In the genomic region with DNA sequence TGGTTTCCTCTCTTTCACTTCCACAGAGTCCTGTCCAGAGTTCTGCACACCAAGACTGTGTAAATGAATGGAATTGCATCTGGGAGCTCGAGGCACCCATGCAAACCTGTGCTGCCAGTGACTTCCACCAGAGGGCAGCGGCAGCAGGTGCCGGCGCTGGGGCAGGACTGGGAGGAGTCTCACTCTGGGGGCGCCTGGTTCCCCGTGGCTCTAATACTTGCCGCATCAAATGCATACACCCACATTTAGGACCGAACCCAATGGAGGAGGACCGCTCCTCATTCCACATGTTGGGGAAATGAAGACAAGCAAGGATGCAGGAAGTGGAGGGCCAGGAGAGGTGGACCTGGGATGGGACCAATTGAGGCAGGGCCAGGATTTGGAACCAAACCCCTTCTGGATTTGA, we compare ENCODE assay signal across 8 cellular contexts. TPM values are rescaled to one million over a fixed set of nuclear protein-coding genes. Genes with fewer than 3 reads are reported as not detected.
DNase-seq lines count a peak whose midpoint lies in the region; ATAC-seq, FAIRE-seq and TF ChIP-seq lines count a peak whose summit lies in the region.

No MANE protein-coding gene starts in this region.

- H4K20me1 ChIP-seq in KMS-11 (ENCODE audit: insufficient read depth) (no peaks in the 10 kb centered on the region), HepG2 (ENCODE audit: insufficient read depth, low read length) (no peaks in the 10 kb centered on the region)

- no peaks in the 10 kb centered on the region for H3K36me3 Mint-ChIP-seq in brain

- peak overlapping the region; percentile 46; the same call in 1 of the 2 replicates for H2AFZ ChIP-seq in KMS-11 (ENCODE audit: low read depth)
- no peak overlapping the region for H2AFZ ChIP-seq in HepG2 (ENCODE audit: low read length)

- WGBS in HepG2 (ENCODE audit: low lambda C conversion rate): 7% methylated on average over 6 of the region's 9 CpGs

- peak; percentile 71 for TF ChIP-seq RAD21 in HepG2 (CRISPR knock-in tag; IDR thresholded peaks at IDR 0.05)

- H3K36me3 ChIP-seq in KMS-11 (ENCODE audit: insufficient read depth): no peaks in the 10 kb centered on the region
- no peaks in the 10 kb centered on the region for H3K36me3 ChIP-seq in HepG2 (replicated peaks in 1 of 2; ENCODE audit: control insufficient read depth in 1 of 2, insufficient read depth in 2 of 2, low read length in 2 of 2)

- intact Hi-C loops in HepG2 (cut with micrococcal nuclease; ENCODE audit: unreplicated experiment): loop anchor here (1.0 kb wide), 1 partner anchor 203 kb away; no protein-coding TSS in a partner anchor

- no peaks in the 10 kb centered on the region for H3K27me3 Mint-ChIP-seq in brain

- no peak for TF ChIP-seq POLR2A in HepG2 (IDR thresholded peaks at IDR 0.05; ENCODE audit: insufficient read depth in 1 of 2, low read depth in 2 of 2, low read length in 2 of 2)

- TF ChIP-seq EP300 in HepG2 (IDR thresholded peaks at IDR 0.05; ENCODE audit: low read depth in 2 of 2, low read length in 2 of 2) (no peak), HepG2 (CRISPR knock-in tag; IDR thresholded peaks at IDR 0.05; ENCODE audit: borderline replicate concordance) (no peak)

- POLR2A ChIA-PET in HepG2 (lab: Yijun Ruan, JAX): no interaction called here

- peak; percentile 95 for TF ChIP-seq CTCF in GM12875 (IDR thresholded peaks at IDR 0.05; ENCODE audit: borderline replicate concordance, insufficient read depth, low read depth, low read length)
- peak; percentile 91 for TF ChIP-seq CTCF in KMS-11 (conservative IDR thresholded peaks at IDR 0.05; ENCODE audit: low read depth, low read length)
- TF ChIP-seq CTCF in VCaP (conservative IDR thresholded peaks at IDR 0.05): peak; percentile 82
- TF ChIP-seq CTCF in brain (conservative IDR thresholded peaks at IDR 0.05): peak; percentile 60 to 68
- peak; percentile 82 for TF ChIP-seq CTCF in HepG2 (CRISPR knock-in tag; IDR thresholded peaks at IDR 0.05)

- H3K4me3 ChIP-seq in GM12875 (ENCODE audit: low read depth, low read length): no peak overlapping the region
- H3K4me3 ChIP-seq in KMS-11 (IDR thresholded peaks at IDR 0.05; ENCODE audit: insufficient read depth, low read depth, low read length): no peak overlapping the region
- H3K4me3 ChIP-seq in HepG2 (replicated peaks in 1 of 3; ENCODE audit: insufficient read depth in 1 of 3, low read depth in 2 of 3, low read length in 3 of 3): no peak overlapping the region

- no peak overlapping the region for H3K27ac ChIP-seq in KMS-11
- H3K27ac ChIP-seq in VCaP: no peak overlapping the region
- H3K27ac ChIP-seq in HepG2 (ENCODE audit: extremely low read length, insufficient read depth, low read length): no peak overlapping the region

- peaks cover 13% of the 10 kb centered on the region for H3K4me1 Mint-ChIP-seq in brain

- ATAC-seq in HepG2: peak; percentile 89
- ATAC-seq in GM21717 (IDR thresholded peaks at IDR 0.05; ENCODE audit: unreplicated experiment): no peak
- no peak for ATAC-seq in HG03108 (IDR thresholded peaks at IDR 0.05; ENCODE audit: unreplicated experiment)

- H3K4me2 ChIP-seq in KMS-11 (peak overlapping the region; percentile 14; the same call in 1 of the 2 replicates), HepG2 (ENCODE audit: low read depth, low read length) (no peak overlapping the region)

- no TSS peak for BruUV-seq in HepG2 (replicated peaks; lab: Mats Ljungman, UMichigan)

- in situ Hi-C loops in HepG2 (cut with HindIII; ENCODE audit: extremely low pct_ligation_motif_present, low pct_unique_long_range_greater_than_20kb): no loop called here

- no peak overlapping the region for H3K4me3 Mint-ChIP-seq in brain

- peak; percentile 16 for DNase-seq in HepG2 (ENCODE audit: low spot score)
- DNase-seq in stimulated activated CD8-positive, alpha-beta memory T cell treated with anti-CD3 and anti-CD28 coated beads, Interleukin-15, amount 100 ng/mL, for 4 hours (ENCODE audit: low read depth in 2 of 2): peak; percentile 61 to 65

- H3K9me3 Mint-ChIP-seq in brain: peaks cover 13 to 25% (median 18%) of the 10 kb centered on the region in 5 experiments

- CTCF ChIA-PET in HepG2 (lab: Yijun Ruan, JAX; ENCODE audit: low intra/inter-chr PET ratio, low total read pairs): interaction anchor here (0.8 to 3.1 kb wide), 3 partner anchors 159 to 217 kb away, joined by 5 to 11 read pairs (median 8); no protein-coding TSS in a partner anchor

- no peaks in the 10 kb centered on the region for H3K9me3 ChIP-seq in HepG2 (ENCODE audit: low read length)

- H3K27ac Mint-ChIP-seq in brain: no peak overlapping the region

- FAIRE-seq in HepG2 (lab: Jason Lieb, UNC): no peak

- no peaks in the 10 kb centered on the region for H3K27me3 ChIP-seq in KMS-11 (ENCODE audit: insufficient read depth, low read depth)
- H3K27me3 ChIP-seq in HepG2 (ENCODE audit: control insufficient read depth in 1 of 2, insufficient read depth in 2 of 2, low read length in 2 of 2): peaks cover 7 to 65% of the 10 kb centered on the region in 2 experiments; a peak in 4 of 5 replicates

- H3K9ac ChIP-seq in KMS-11: no peak overlapping the region
- no peak overlapping the region for H3K9ac ChIP-seq in HepG2 (ENCODE audit: insufficient read depth, low read depth, low read length)

- H3K4me1 ChIP-seq in KMS-11 (ENCODE audit: low read depth, poor library complexity, severe bottlenecking) (no peaks in the 10 kb centered on the region), HepG2 (ENCODE audit: insufficient read depth, low read length) (no peaks in the 10 kb centered on the region)

- H3K79me2 ChIP-seq in KMS-11 (ENCODE audit: insufficient read depth, low read depth) (no peaks in the 10 kb centered on the region), HepG2 (ENCODE audit: insufficient read depth, low read length) (no peaks in the 10 kb centered on the region)

RNA-seq across cellular contexts. Expression of a gene that starts 1.1 kb away (rescaled TPM):
- polyA plus RNA-seq in brain (ENCODE audit: insufficient read depth, low read depth, low replicate concordance) (0.63 TPM), HepG2 (2011; rRNA removed) (not detected in 2 replicates)
- not detected in 2 replicates for total RNA-seq in HepG2 (2016; rRNA removed; fragmentation: Illumina TruSeq; extraction: Trizol)
- not detected in 2 replicates for total RNA-seq in HepG2 (2016; cell fraction: cytosol; rRNA removed; fragmentation: Illumina TruSeq; extraction: Trizol; ENCODE audit: low read depth)
- not detected in 2 replicates for total RNA-seq in HepG2 (2016; cell fraction: insoluble cytoplasmic fraction; rRNA removed; fragmentation: Illumina TruSeq; extraction: Trizol)
- not detected in 2 replicates for total RNA-seq in HepG2 (2016; cell fraction: membrane; rRNA removed; fragmentation: Illumina TruSeq; extraction: Trizol)
- total RNA-seq in HepG2 (2016; cell fraction: nucleus; rRNA removed; fragmentation: Illumina TruSeq; extraction: Trizol): not detected in 2 replicates
- polyA plus RNA-seq in HepG2 (2011; cell fraction: cytosol; rRNA removed): not detected in 2 replicates
- polyA plus RNA-seq in HepG2 (2011; cell fraction: nucleus; rRNA removed): not detected in 2 replicates
- polyA plus RNA-seq in HepG2 (2012): not detected in 2 replicates
- polyA plus RNA-seq in HepG2 (2016; cell fraction: cytosol; fragmentation: Illumina TruSeq; extraction: Trizol; ENCODE audit: low read depth): not detected in 2 replicates
- not detected in 2 replicates for polyA plus RNA-seq in HepG2 (2016; cell fraction: insoluble cytoplasmic fraction; fragmentation: Illumina TruSeq; extraction: Trizol; ENCODE audit: low read depth)
- not detected in 2 replicates for polyA plus RNA-seq in HepG2 (2016; cell fraction: membrane; fragmentation: Illumina TruSeq; extraction: Trizol; ENCODE audit: low read depth)
- not detected in 2 replicates for polyA plus RNA-seq in HepG2 (2016; cell fraction: nucleus; fragmentation: Illumina TruSeq; extraction: Trizol; ENCODE audit: insufficient read depth, low read depth)
- polyA minus RNA-seq in HepG2 (2011; rRNA and poly(A)+ RNA removed; ENCODE audit: low replicate concordance): not detected in 2 replicates
- not detected in 2 replicates for polyA minus RNA-seq in HepG2 (2011; cell fraction: cytosol; rRNA and poly(A)+ RNA removed)
- not detected in 2 replicates for polyA minus RNA-seq in HepG2 (2011; cell fraction: nucleus; rRNA and poly(A)+ RNA removed)

RNA-seq across cellular contexts. Expression of a gene that starts 18.4 kb away (rescaled TPM):
- polyA plus RNA-seq in brain (ENCODE audit: insufficient read depth, low read depth, low replicate concordance): 11.9 TPM
- total RNA-seq in HepG2 (2016; rRNA removed; fragmentation: Illumina TruSeq; extraction: Trizol): 0.58 and 0.77 TPM in 2 replicates
- total RNA-seq in HepG2 (2016; cell fraction: cytosol; rRNA removed; fragmentation: Illumina TruSeq; extraction: Trizol; ENCODE audit: low read depth): 0.09 TPM in 1 of 2 replicates, not detected in the other
- total RNA-seq in HepG2 (2016; cell fraction: insoluble cytoplasmic fraction; rRNA removed; fragmentation: Illumina TruSeq; extraction: Trizol): 0.49 and 1.1 TPM in 2 replicates
- 0.49 and 1.1 TPM in 2 replicates for total RNA-seq in HepG2 (2016; cell fraction: membrane; rRNA removed; fragmentation: Illumina TruSeq; extraction: Trizol)
- total RNA-seq in HepG2 (2016; cell fraction: nucleus; rRNA removed; fragmentation: Illumina TruSeq; extraction: Trizol): 1.8 and 2.8 TPM in 2 replicates
- 0.45 and 1.1 TPM in 2 replicates for polyA plus RNA-seq in HepG2 (2011; rRNA removed)
- polyA plus RNA-seq in HepG2 (2011; cell fraction: cytosol; rRNA removed): 0.23 and 0.60 TPM in 2 replicates
- polyA plus RNA-seq in HepG2 (2011; cell fraction: nucleus; rRNA removed): 0.97 and 1.0 TPM in 2 replicates
- polyA plus RNA-seq in HepG2 (2012): 0.27 TPM in 1 of 2 replicates, not detected in the other
- polyA plus RNA-seq in HepG2 (2016; cell fraction: cytosol; fragmentation: Illumina TruSeq; extraction: Trizol; ENCODE audit: low read depth): 0.18 and 0.51 TPM in 2 replicates
- 0.53 and 0.84 TPM in 2 replicates for polyA plus RNA-seq in HepG2 (2016; cell fraction: insoluble cytoplasmic fraction; fragmentation: Illumina TruSeq; extraction: Trizol; ENCODE audit: low read depth)
- polyA plus RNA-seq in HepG2 (2016; cell fraction: membrane; fragmentation: Illumina TruSeq; extraction: Trizol; ENCODE audit: low read depth): 0.44 and 0.58 TPM in 2 replicates
- 1.3 TPM in 1 of 2 replicates, not detected in the other for polyA plus RNA-seq in HepG2 (2016; cell fraction: nucleus; fragmentation: Illumina TruSeq; extraction: Trizol; ENCODE audit: insufficient read depth, low read depth)
- polyA minus RNA-seq in HepG2 (2011; rRNA and poly(A)+ RNA removed; ENCODE audit: low replicate concordance): 1.4 and 4.0 TPM in 2 replicates
- polyA minus RNA-seq in HepG2 (2011; cell fraction: cytosol; rRNA and poly(A)+ RNA removed): 0.97 and 1.5 TPM in 2 replicates
- 1.5 and 1.6 TPM in 2 replicates for polyA minus RNA-seq in HepG2 (2011; cell fraction: nucleus; rRNA and poly(A)+ RNA removed)

RNA-seq across cellular contexts. Expression of a gene that starts 46.1 kb away (rescaled TPM):
- polyA plus RNA-seq in brain (ENCODE audit: insufficient read depth, low read depth, low replicate concordance): 113 TPM
- total RNA-seq in HepG2 (2016; rRNA removed; fragmentation: Illumina TruSeq; extraction: Trizol): 8.4 and 32.9 TPM in 2 replicates
- 5.1 and 6.9 TPM in 2 replicates for total RNA-seq in HepG2 (2016; cell fraction: cytosol; rRNA removed; fragmentation: Illumina TruSeq; extraction: Trizol; ENCODE audit: low read depth)
- 6.9 and 31.8 TPM in 2 replicates for total RNA-seq in HepG2 (2016; cell fraction: insoluble cytoplasmic fraction; rRNA removed; fragmentation: Illumina TruSeq; extraction: Trizol)
- total RNA-seq in HepG2 (2016; cell fraction: membrane; rRNA removed; fragmentation: Illumina TruSeq; extraction: Trizol): 11.9 and 13.4 TPM in 2 replicates
- total RNA-seq in HepG2 (2016; cell fraction: nucleus; rRNA removed; fragmentation: Illumina TruSeq; extraction: Trizol): 34.0 and 34.7 TPM in 2 replicates
- 11.1 and 22.7 TPM in 2 replicates for polyA plus RNA-seq in HepG2 (2011; rRNA removed)
- 16.2 and 18.8 TPM in 2 replicates for polyA plus RNA-seq in HepG2 (2011; cell fraction: cytosol; rRNA removed)
- 103 and 122 TPM in 2 replicates for polyA plus RNA-seq in HepG2 (2011; cell fraction: nucleus; rRNA removed)
- 19.3 and 25.4 TPM in 2 replicates for polyA plus RNA-seq in HepG2 (2012)
- 3.3 and 4.8 TPM in 2 replicates for polyA plus RNA-seq in HepG2 (2016; cell fraction: cytosol; fragmentation: Illumina TruSeq; extraction: Trizol; ENCODE audit: low read depth)
- 7.6 and 10.7 TPM in 2 replicates for polyA plus RNA-seq in HepG2 (2016; cell fraction: insoluble cytoplasmic fraction; fragmentation: Illumina TruSeq; extraction: Trizol; ENCODE audit: low read depth)
- 8.3 and 10.4 TPM in 2 replicates for polyA plus RNA-seq in HepG2 (2016; cell fraction: membrane; fragmentation: Illumina TruSeq; extraction: Trizol; ENCODE audit: low read depth)
- polyA plus RNA-seq in HepG2 (2016; cell fraction: nucleus; fragmentation: Illumina TruSeq; extraction: Trizol; ENCODE audit: insufficient read depth, low read depth): 64.1 and 72.1 TPM in 2 replicates
- polyA minus RNA-seq in HepG2 (2011; rRNA and poly(A)+ RNA removed; ENCODE audit: low replicate concordance): 19.8 and 31.0 TPM in 2 replicates
- 15.7 and 16.8 TPM in 2 replicates for polyA minus RNA-seq in HepG2 (2011; cell fraction: cytosol; rRNA and poly(A)+ RNA removed)
- 19.7 and 26.0 TPM in 2 replicates for polyA minus RNA-seq in HepG2 (2011; cell fraction: nucleus; rRNA and poly(A)+ RNA removed)

RNA-seq across cellular contexts. Expression of a gene that starts 56.4 kb away (rescaled TPM):
- polyA plus RNA-seq in brain (ENCODE audit: insufficient read depth, low read depth, low replicate concordance): 69.7 TPM
- 10.7 and 18.0 TPM in 2 replicates for total RNA-seq in HepG2 (2016; rRNA removed; fragmentation: Illumina TruSeq; extraction: Trizol)
- total RNA-seq in HepG2 (2016; cell fraction: cytosol; rRNA removed; fragmentation: Illumina TruSeq; extraction: Trizol; ENCODE audit: low read depth): 4.0 TPM in 2 replicates
- total RNA-seq in HepG2 (2016; cell fraction: insoluble cytoplasmic fraction; rRNA removed; fragmentation: Illumina TruSeq; extraction: Trizol): 10.2 and 18.3 TPM in 2 replicates
- 8.4 and 9.5 TPM in 2 replicates for total RNA-seq in HepG2 (2016; cell fraction: membrane; rRNA removed; fragmentation: Illumina TruSeq; extraction: Trizol)
- total RNA-seq in HepG2 (2016; cell fraction: nucleus; rRNA removed; fragmentation: Illumina TruSeq; extraction: Trizol): 14.1 and 14.6 TPM in 2 replicates
- polyA plus RNA-seq in HepG2 (2011; rRNA removed): 7.7 and 12.2 TPM in 2 replicates
- polyA plus RNA-seq in HepG2 (2011; cell fraction: cytosol; rRNA removed): 9.5 and 10.2 TPM in 2 replicates
- polyA plus RNA-seq in HepG2 (2011; cell fraction: nucleus; rRNA removed): 5.5 and 8.4 TPM in 2 replicates
- 12.8 and 19.4 TPM in 2 replicates for polyA plus RNA-seq in HepG2 (2012)
- polyA plus RNA-seq in HepG2 (2016; cell fraction: cytosol; fragmentation: Illumina TruSeq; extraction: Trizol; ENCODE audit: low read depth): 3.7 TPM in 2 replicates
- polyA plus RNA-seq in HepG2 (2016; cell fraction: insoluble cytoplasmic fraction; fragmentation: Illumina TruSeq; extraction: Trizol; ENCODE audit: low read depth): 12.7 and 13.2 TPM in 2 replicates
- polyA plus RNA-seq in HepG2 (2016; cell fraction: membrane; fragmentation: Illumina TruSeq; extraction: Trizol; ENCODE audit: low read depth): 8.3 and 10.0 TPM in 2 replicates
- 29.4 and 33.0 TPM in 2 replicates for polyA plus RNA-seq in HepG2 (2016; cell fraction: nucleus; fragmentation: Illumina TruSeq; extraction: Trizol; ENCODE audit: insufficient read depth, low read depth)
- polyA minus RNA-seq in HepG2 (2011; rRNA and poly(A)+ RNA removed; ENCODE audit: low replicate concordance): 9.0 and 55.3 TPM in 2 replicates
- polyA minus RNA-seq in HepG2 (2011; cell fraction: cytosol; rRNA and poly(A)+ RNA removed): 5.5 and 9.1 TPM in 2 replicates
- polyA minus RNA-seq in HepG2 (2011; cell fraction: nucleus; rRNA and poly(A)+ RNA removed): 2.2 and 4.5 TPM in 2 replicates
